ENCODE assay signal across 11 cellular contexts in the genomic region with DNA sequence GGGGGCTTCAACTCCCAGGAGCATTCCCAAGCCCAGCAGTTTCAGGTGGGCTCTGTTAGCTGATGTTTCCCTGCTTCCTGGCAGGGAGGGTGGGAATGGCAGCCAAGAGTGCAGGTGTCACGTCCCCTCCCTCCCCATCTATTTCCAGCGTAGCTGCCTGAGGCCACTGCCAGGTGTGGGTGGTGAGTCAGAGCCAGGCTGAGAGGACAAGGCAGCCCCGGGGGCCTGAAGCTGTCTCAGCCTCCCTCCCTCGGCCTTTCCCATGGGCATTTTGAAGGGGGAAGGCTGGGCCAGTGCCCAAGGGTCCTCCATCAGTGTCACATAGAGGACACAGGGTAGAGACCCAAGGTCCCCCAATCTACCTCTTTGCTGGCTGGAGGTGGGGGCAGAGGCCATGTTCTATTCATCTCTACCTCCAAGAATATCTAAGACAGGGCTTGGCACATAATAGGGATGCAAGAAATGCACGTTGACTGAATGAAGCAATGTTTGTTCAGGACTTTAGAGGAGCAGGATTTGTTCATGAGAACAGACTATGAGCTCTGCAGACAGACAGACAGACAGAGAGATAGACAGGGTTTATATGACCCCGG. TPM values are rescaled to one million over a fixed set of nuclear protein-coding genes. Genes with fewer than 3 reads are reported as not detected.
DNase-seq lines count a peak whose midpoint lies in the region; ATAC-seq, FAIRE-seq and TF ChIP-seq lines count a peak whose summit lies in the region.
"Had no signal": no experiment of that assay in that cellular context is flagged by ENCODE, and none has a peak within 500 bp of the region (broad histone marks: within the 10 kb centered on the region; RNA-seq: fewer than 3 reads in every experiment).

No MANE protein-coding gene starts in this region.

- no peaks in the 10 kb centered on the region for H3K79me2 ChIP-seq in H1 (ENCODE audit: control insufficient read depth in 1 of 2, insufficient read depth in 2 of 2, low read length in 2 of 2)
- H3K79me2 ChIP-seq: parathyroid adenoma had no signal

- no peak overlapping the region for H3K56ac ChIP-seq in H1 (replicated peaks; ENCODE audit: insufficient read length, low read depth, low read length)

- no peaks in the 10 kb centered on the region for H3K79me1 ChIP-seq in H1 (ENCODE audit: low read depth, low read length)

- H2BK15ac ChIP-seq in H1 (ENCODE audit: low read length) = no peak overlapping the region

- no peak overlapping the region for H4K8ac ChIP-seq in H1 (ENCODE audit: extremely low read depth, insufficient read depth, low read length)

- H3K4me3 Mint-ChIP-seq in activated CD4-positive, alpha-beta T cell treated with anti-CD3 and anti-CD28 coated beads, Interleukin-2, amount 10 ng/mL, durations not matched to agents 7 days and 5 days = no peak overlapping the region
- no peak overlapping the region for H3K4me3 Mint-ChIP-seq in stimulated activated naive B cell treated with anti-CD40 and anti-IgM and Interleukin-4, amounts not matched to agents 10 μg/mL and 1 μg/mL and 100 μg/mL, for 72 hours

- H3K4me1 Mint-ChIP-seq in activated CD4-positive, alpha-beta T cell treated with anti-CD3 and anti-CD28 coated beads, Interleukin-2, amount 10 ng/mL, durations not matched to agents 7 days and 5 days = peaks cover 76% of the 10 kb centered on the region
- H3K4me1 Mint-ChIP-seq in stimulated activated naive B cell treated with anti-CD40 and anti-IgM and Interleukin-4, amounts not matched to agents 10 μg/mL and 1 μg/mL and 100 μg/mL, for 72 hours = peaks cover 76 to 96% of the 10 kb centered on the region in 2 donors

- no peaks in the 10 kb centered on the region for H4K20me1 ChIP-seq in H1 (replicated peaks in 1 of 2; ENCODE audit: control insufficient read depth in 1 of 2, insufficient read depth in 2 of 2, low read length in 2 of 2)

- H4K5ac ChIP-seq in H1 (ENCODE audit: insufficient read length, low read depth, low read length) = no peak overlapping the region

- TF ChIP-seq CTCF in H1 (IDR thresholded peaks at IDR 0.05; ENCODE audit: control extremely low read depth in 1 of 3, insufficient read depth in 1 of 3, low read depth in 1 of 3, low read length in 3 of 3) = no peak
- TF ChIP-seq CTCF in tibial nerve (IDR thresholded peaks at IDR 0.05) = no peak

- no peaks in the 10 kb centered on the region for H3K36me3 ChIP-seq in H1 (ENCODE audit: control insufficient read depth in 2 of 4, insufficient read depth in 4 of 4, low read length in 3 of 4)
- H3K36me3 ChIP-seq in tibial nerve = no peaks in the 10 kb centered on the region

- WGBS in H1 (ENCODE audit: extremely low coverage in 1 of 2, insufficient coverage in 1 of 2, insufficient read length in 1 of 2, insufficient replicate concordance in 2 of 2, low coverage in 1 of 2, low lambda C conversion rate in 2 of 2, missing lambda C conversion rate in 1 of 2), 2 experiments = 91% methylated on average over 4 of the region's 6 CpGs; no CpG with 5 or more reads in 1 of the 2 experiments
- 62 to 63% methylated on average over 6 of the region's 6 CpGs for WGBS in tibial nerve, 2 donors

- H3K4me2 ChIP-seq in H1 (ENCODE audit: insufficient read depth in 1 of 2, low read depth in 2 of 2, low read length in 2 of 2) = no peak overlapping the region

- no peak for ATAC-seq in stimulated activated naive B cell treated with anti-CD40 and anti-IgM and Interleukin-4, amounts not matched to agents 10 μg/mL and 1 μg/mL and 100 μg/mL, for 72 hours (replicated peaks)

- no peak for FAIRE-seq in H1 (lab: Jason Lieb, UNC)
- FAIRE-seq: endothelial cell of umbilical vein had no signal

- no peak overlapping the region for H3K9ac ChIP-seq in H1 (replicated peaks in 1 of 4; ENCODE audit: extremely low read depth in 1 of 4, low read depth in 3 of 4, low read length in 3 of 4)
- H3K9ac ChIP-seq: parathyroid adenoma had no signal

- no peak overlapping the region for H3K4ac ChIP-seq in H1 (replicated peaks; ENCODE audit: insufficient read length, low read depth, low read length)

- TF ChIP-seq POLR2A in H1 (IDR thresholded peaks at IDR 0.05; ENCODE audit: control extremely low read depth in 1 of 2, low read depth in 2 of 2, low read length in 2 of 2) (no peak), tibial nerve (IDR thresholded peaks at IDR 0.05) (no peak)

- H3K4me1 ChIP-seq in H1 (replicated peaks in 1 of 4; ENCODE audit: control insufficient read depth in 3 of 4, insufficient read depth in 4 of 4, low read length in 3 of 4) (peaks cover 10 to 34% (median 12%) of the 10 kb centered on the region in 4 experiments), tibial nerve (peaks cover 0 to 12% (median 2%) of the 10 kb centered on the region in 4 donors)
- H3K4me1 ChIP-seq: parathyroid adenoma had no signal

- peak overlapping the region; percentile 93; the same call in 1 of the 2 replicates for H2BK5ac ChIP-seq in H1 (ENCODE audit: low read depth, low read length)

- H3K18ac ChIP-seq in H1 (ENCODE audit: extremely low read depth, low read length) = peak overlapping the region; percentile 10; the same call in 1 of the 2 replicates

- DNase-seq in activated CD4-positive, alpha-beta T cell treated with anti-CD3 and anti-CD28 coated beads, Interleukin-2, amount 10 ng/mL, durations not matched to agents 7 days and 5 days = no peak
- DNase-seq in activated CD4-positive, alpha-beta T cell treated with anti-CD3 and anti-CD28 coated beads for 1 hour = no peak
- DNase-seq in NCI-H2171 (lab: John Stamatoyannopoulos, UW) (peak; percentile 30), H1 (ENCODE audit: low read depth in 1 of 2, low spot score in 2 of 2) (no peak), NOMO-1 treated with DMSO at 0.1 percent for 48 hours (lab: John Stamatoyannopoulos, UW; ENCODE audit: unreplicated experiment) (no peak), tibial nerve (ENCODE audit: low spot score in 2 of 2) (no peak), mucosa of gallbladder (ENCODE audit: low spot score) (no peak)
- DNase-seq in stimulated activated naive B cell treated with anti-CD40 and anti-IgM and Interleukin-4, amounts not matched to agents 10 μg/mL and 1 μg/mL and 100 μg/mL, for 72 hours = no peak
- DNase-seq: substantia nigra had no signal

- H2BK120ac ChIP-seq in H1 (replicated peaks; ENCODE audit: low read depth, low read length) = peak overlapping the region; percentile 35

- H3K9me3 ChIP-seq in H1 (ENCODE audit: insufficient read depth in 2 of 2, low read depth in 1 of 2, low read length in 1 of 2) (no peaks in the 10 kb centered on the region), tibial nerve (no peaks in the 10 kb centered on the region)

- H3K23ac ChIP-seq in H1 (ENCODE audit: insufficient read length) = no peak overlapping the region

- peaks cover 2% of the 10 kb centered on the region for H3K36me3 Mint-ChIP-seq in activated CD4-positive, alpha-beta T cell treated with anti-CD3 and anti-CD28 coated beads, Interleukin-2, amount 10 ng/mL, durations not matched to agents 7 days and 5 days (ENCODE audit: low read depth)
- H3K36me3 Mint-ChIP-seq in stimulated activated naive B cell treated with anti-CD40 and anti-IgM and Interleukin-4, amounts not matched to agents 10 μg/mL and 1 μg/mL and 100 μg/mL, for 72 hours = peaks cover 0 to 3% of the 10 kb centered on the region in 2 donors

- no peak for TF ChIP-seq RAD21 in H1 (IDR thresholded peaks at IDR 0.05 in 1 of 2, conservative IDR thresholded peaks at IDR 0.05 in 1 of 2; ENCODE audit: low read depth in 2 of 2, low read length in 2 of 2)

- H2BK12ac ChIP-seq in H1 (ENCODE audit: low read depth, low read length) = peak overlapping the region; percentile 76; the same call in 1 of the 2 replicates

- H3K27ac ChIP-seq in H1 (ENCODE audit: low read depth, low read length) = no peak overlapping the region
- H3K27ac ChIP-seq in tibial nerve = no peak overlapping the region
- H3K27ac ChIP-seq: parathyroid adenoma had no signal

- no peak overlapping the region for H2AFZ ChIP-seq in H1 (ENCODE audit: low read length)
- H2AFZ ChIP-seq: parathyroid adenoma had no signal

- TF ChIP-seq EP300 in H1 (IDR thresholded peaks at IDR 0.05; ENCODE audit: borderline replicate concordance in 1 of 2, low read depth in 2 of 2, low read length in 2 of 2) = no peak
- no peak for TF ChIP-seq EP300 in tibial nerve (IDR thresholded peaks at IDR 0.05)

- H3K27ac Mint-ChIP-seq in activated CD4-positive, alpha-beta T cell treated with anti-CD3 and anti-CD28 coated beads, Interleukin-2, amount 10 ng/mL, durations not matched to agents 7 days and 5 days = peak overlapping the region; percentile 32
- peak overlapping the region; percentile 99 for H3K27ac Mint-ChIP-seq in stimulated activated naive B cell treated with anti-CD40 and anti-IgM and Interleukin-4, amounts not matched to agents 10 μg/mL and 1 μg/mL and 100 μg/mL, for 72 hours

- H3K14ac ChIP-seq in H1 (ENCODE audit: insufficient read length) = no peak overlapping the region

- no peaks in the 10 kb centered on the region for H3K27me3 Mint-ChIP-seq in activated CD4-positive, alpha-beta T cell treated with anti-CD3 and anti-CD28 coated beads, Interleukin-2, amount 10 ng/mL, durations not matched to agents 7 days and 5 days
- H3K27me3 Mint-ChIP-seq in stimulated activated naive B cell treated with anti-CD40 and anti-IgM and Interleukin-4, amounts not matched to agents 10 μg/mL and 1 μg/mL and 100 μg/mL, for 72 hours = no peaks in the 10 kb centered on the region

- H3K27me3 ChIP-seq in H1 (replicated peaks in 1 of 4; ENCODE audit: control insufficient read depth in 3 of 4, extremely low read depth in 1 of 4, insufficient read depth in 3 of 4, low read length in 3 of 4) (no peaks in the 10 kb centered on the region; a peak in 1 of 7 replicates), tibial nerve (no peaks in the 10 kb centered on the region)

- H2AK5ac ChIP-seq in H1 (ENCODE audit: low read depth, low read length) = peak overlapping the region; percentile 33; the same call in 1 of the 2 replicates

- CTCF ChIA-PET in activated CD4-positive, alpha-beta T cell treated with anti-CD3 and anti-CD28 coated beads, Interleukin-2, amount 10 ng/mL, durations not matched to agents 7 days and 5 days (lab: Charles Lee) = interaction anchor here (0.9 to 2.5 kb wide), 2 partner anchors 19 to 41 kb away, joined by 3 to 7 read pairs; no protein-coding TSS in a partner anchor
- CTCF ChIA-PET in H1 (lab: Charles Lee; ENCODE audit: partially characterized antibody) = interaction anchor here (1.1 to 4.3 kb wide), 10 partner anchors 12 to 190 kb away, joined by 3 to 32 read pairs (median 3); no protein-coding TSS in a partner anchor

- H3K4me3 ChIP-seq in H1 (ENCODE audit: extremely low read depth in 1 of 4, insufficient read depth in 2 of 4, low read depth in 3 of 4, low read length in 4 of 4) (no peak overlapping the region), tibial nerve (no peak overlapping the region)

- peak overlapping the region; percentile 96 for H2BK20ac ChIP-seq in H1 (ENCODE audit: low read length)

- no peaks in the 10 kb centered on the region; the same call in 1 of the 2 replicates for H3K23me2 ChIP-seq in H1 (ENCODE audit: low read depth, low read length)

- H4K91ac ChIP-seq in H1 (replicated peaks; ENCODE audit: insufficient read length, low read length) = peak overlapping the region; percentile 45

- POLR2A ChIA-PET in activated CD4-positive, alpha-beta T cell treated with anti-CD3 and anti-CD28 coated beads, Interleukin-2, amount 10 ng/mL, durations not matched to agents 7 days and 5 days (lab: Charles Lee) = no interaction called here
- POLR2A ChIA-PET in H1 (lab: Charles Lee; ENCODE audit: partially characterized antibody) = interaction anchor here (1.8 to 26.0 kb wide), 3 partner anchors 12 to 32 kb away, joined by 6 to 547 read pairs (median 7); partner anchors contain the start of gene ID3

- H3K9me3 Mint-ChIP-seq in activated CD4-positive, alpha-beta T cell treated with anti-CD3 and anti-CD28 coated beads, Interleukin-2, amount 10 ng/mL, durations not matched to agents 7 days and 5 days = no peaks in the 10 kb centered on the region
- no peaks in the 10 kb centered on the region for H3K9me3 Mint-ChIP-seq in stimulated activated naive B cell treated with anti-CD40 and anti-IgM and Interleukin-4, amounts not matched to agents 10 μg/mL and 1 μg/mL and 100 μg/mL, for 72 hours

RNA-seq across cellular contexts. Expression of gene ID3, which starts 34.4 kb away (rescaled TPM):
- 10 to 100 TPM; 62.7 to 65.2 TPM for total RNA-seq in activated CD4-positive, alpha-beta T cell treated with anti-CD3 and anti-CD28 coated beads, Interleukin-2, amount 10 ng/mL, durations not matched to agents 7 days and 5 days
- total RNA-seq in H1 (2021; fragmentation: NEBNext Ultra II Directional; extraction: Animal tissue kit (Norgen Biotek cat#: 25700)) = 240 and 252 TPM in 2 replicates
- 304 and 490 TPM in 2 replicates for polyA plus RNA-seq in H1 (2011; rRNA removed)
- polyA plus RNA-seq in H1 (2011; cell fraction: cytosol; rRNA removed) = 310 TPM
- polyA plus RNA-seq in H1 (2011; cell fraction: nucleus; rRNA removed) = 192 TPM
- 135 to 194 TPM (median 157 TPM) in 4 replicates for polyA plus RNA-seq in H1 (2012, experiment 1 of 2)
- polyA plus RNA-seq in H1 (2012, experiment 2 of 2) = 300 TPM
- 260 TPM for polyA plus RNA-seq in H1 (2013, experiment 1 of 2)
- polyA plus RNA-seq in H1 (2013, experiment 2 of 2) = 250 TPM
- 30.4 and 61.8 TPM in 2 replicates for polyA minus RNA-seq in H1 (2011; rRNA and poly(A)+ RNA removed)
- polyA minus RNA-seq in H1 (2011; cell fraction: cytosol; rRNA and poly(A)+ RNA removed) = 97.4 TPM
- polyA minus RNA-seq in H1 (2011; cell fraction: nucleus; rRNA and poly(A)+ RNA removed) = 104 TPM
- 100 to 1,000 TPM; 263 to 369 (median 312) TPM for total RNA-seq in tibial nerve
- 48.9 TPM for total RNA-seq in mucosa of gallbladder
